9 cellular contexts compared by ENCODE assay signal in genomic region chr20:50188879-50189680, GRCh38. TPM values are rescaled to one million over a fixed set of nuclear protein-coding genes. Genes with fewer than 3 reads are reported as not detected.
A peak's percentile ranks its signal among the peaks of the same experiment; 100 is the strongest.
DNase-seq lines count a peak whose midpoint lies in the region; ATAC-seq and TF ChIP-seq lines count a peak whose summit lies in the region.
"Had no signal": no experiment of that assay in that cellular context is flagged by ENCODE, and none has a peak within 500 bp of the region (broad histone marks: within the 10 kb centered on the region; RNA-seq: fewer than 3 reads in every experiment).

No MANE protein-coding gene starts in this region.

- POLR2A ChIA-PET in IMR-90 (lab: Charles Lee; ENCODE audit: unreplicated experiment) = interaction anchor here (0.6 kb wide), 1 partner anchor 176 kb away, joined by 3 read pairs; no protein-coding TSS in a partner anchor

- no peak for DNase-seq in CD4-positive, CD25-positive, alpha-beta regulatory T cell
- no peak for DNase-seq in IMR-90
- no peak for DNase-seq in prostate gland (ENCODE audit: low spot score)
- DNase-seq in EL = no peak
- DNase-seq: cerebellar nuclear complex had no signal

- no peak overlapping the region for H3K4me2 ChIP-seq in IMR-90 (ENCODE audit: low read depth, low read length)

- peak overlapping the region; percentile 59 to 88 (median 77) for H3K4me3 Mint-ChIP-seq in CD4-positive, CD25-positive, alpha-beta regulatory T cell
- no peak overlapping the region for H3K4me3 Mint-ChIP-seq in dendritic cell treated with granulocyte-macrophage colony-stimulating factor and Interleukin-4, amounts not matched to agents 40 ng/mL and 50 ng/mL, for 4 days

- no peak overlapping the region for H3K4ac ChIP-seq in IMR-90 (ENCODE audit: low read depth, low read length)

- peak overlapping the region; percentile 10 for H2AK9ac ChIP-seq in IMR-90 (replicated peaks; ENCODE audit: low read depth, low read length, poor library complexity)

- intact Hi-C loops in IMR-90 (cut with micrococcal nuclease) = loop anchor here (5.0 kb wide), 1 partner anchor 553 kb away; no protein-coding TSS in a partner anchor
- intact Hi-C loops in dendritic cell treated with granulocyte-macrophage colony-stimulating factor and Interleukin-4, amounts not matched to agents 40 ng/mL and 50 ng/mL, for 4 days (cut with micrococcal nuclease) = no loop called here
- intact Hi-C loops in prostate gland (cut with DNase I) = no loop called here

- no TSS peak for BruUV-seq in IMR-90 (replicated peaks; lab: Mats Ljungman, UMichigan)

- peaks cover 11% of the 10 kb centered on the region for H3K27me3 Mint-ChIP-seq in CD4-positive, CD25-positive, alpha-beta regulatory T cell
- peaks cover 17% of the 10 kb centered on the region for H3K27me3 Mint-ChIP-seq in dendritic cell treated with granulocyte-macrophage colony-stimulating factor and Interleukin-4, amounts not matched to agents 40 ng/mL and 50 ng/mL, for 4 days

- H3K18ac ChIP-seq in IMR-90 (ENCODE audit: low read depth, low read length) = no peak overlapping the region

- dilution Hi-C loops in IMR-90 (cut with HindIII; ENCODE audit: low sequenced_read_pairs, unreplicated experiment) = no loop called here

- no peak for TF ChIP-seq POLR2A in IMR-90 (IDR thresholded peaks at IDR 0.05; ENCODE audit: low read depth, low read length)
- TF ChIP-seq POLR2A in prostate gland (IDR thresholded peaks at IDR 0.05) = no peak

- H2BK20ac ChIP-seq in IMR-90 (ENCODE audit: low read depth, low read length) = no peak overlapping the region

- peaks cover 0 to 17% of the 10 kb centered on the region in 2 experiments; a peak in 2 of 4 replicates for H3K79me1 ChIP-seq in IMR-90 (ENCODE audit: low read depth in 1 of 2, low read length in 2 of 2)

- no peak overlapping the region for H3K56ac ChIP-seq in IMR-90 (ENCODE audit: extremely low read depth, insufficient read depth, low read length)

- 98% methylated on average over 7 of the region's 18 CpGs; no CpG with 5 or more reads in 1 of the 2 experiments for WGBS in IMR-90 (ENCODE audit: extremely low coverage in 2 of 2, insufficient read length in 1 of 2), 2 experiments
- WGBS in prostate gland = 93% methylated on average over 18 of the region's 18 CpGs

- no peak overlapping the region for H4K5ac ChIP-seq in IMR-90 (ENCODE audit: low read depth, low read length)

- peak overlapping the region; percentile 85; the same call in 1 of the 2 replicates for H2AK5ac ChIP-seq in IMR-90 (ENCODE audit: low read depth, low read length)

- CTCF ChIA-PET in IMR-90 (lab: Yijun Ruan, JAX) = interaction anchor here (1.0 to 2.5 kb wide), 3 partner anchors 12 to 390 kb away, joined by 3 to 12 read pairs (median 5); no protein-coding TSS in a partner anchor

- no peak for TF ChIP-seq CTCF in IMR-90 (conservative IDR thresholded peaks at IDR 0.05; ENCODE audit: low read depth, low read length)
- no peak for TF ChIP-seq CTCF in neutrophil (IDR thresholded peaks at IDR 0.05)
- TF ChIP-seq CTCF in prostate gland (IDR thresholded peaks at IDR 0.05) = no peak

- H3K4me1 ChIP-seq in CD4-positive, CD25-positive, alpha-beta regulatory T cell (ENCODE audit: control insufficient read depth, insufficient read depth, low read length, poor library complexity, severe bottlenecking) = peaks cover 23% of the 10 kb centered on the region
- peaks cover 7% of the 10 kb centered on the region for H3K4me1 ChIP-seq in IMR-90 (ENCODE audit: control insufficient read depth, insufficient read depth, low read length)
- H3K4me1 ChIP-seq in neutrophil (ENCODE audit: control insufficient read depth in 1 of 2, insufficient read depth in 1 of 2, low read depth in 1 of 2, low read length in 1 of 2) = peaks cover 54 to 55% of the 10 kb centered on the region in 2 experiments
- no peaks in the 10 kb centered on the region for H3K4me1 ChIP-seq in prostate gland (replicated peaks)

- no peak for TF ChIP-seq RAD21 in IMR-90 (IDR thresholded peaks at IDR 0.05; ENCODE audit: low read length)

- no peak overlapping the region for H2BK15ac ChIP-seq in IMR-90 (ENCODE audit: low read depth, low read length)

- no peak overlapping the region for H3K23ac ChIP-seq in IMR-90 (ENCODE audit: low read depth, low read length)

- in situ Hi-C loops in IMR-90 (cut with MboI; ENCODE audit: low sequenced_read_pairs) = loop anchor here (5.0 to 10.0 kb wide), 4 partner anchors 273 to 596 kb away; no protein-coding TSS in a partner anchor

- H3K4me3 ChIP-seq in CD4-positive, CD25-positive, alpha-beta regulatory T cell (ENCODE audit: low read depth, low read length) = no peak overlapping the region
- H3K4me3 ChIP-seq in IMR-90 (ENCODE audit: insufficient read depth, low read depth, low read length) = no peak overlapping the region
- peak overlapping the region; percentile 87 to 93 for H3K4me3 ChIP-seq in neutrophil (ENCODE audit: low read depth in 1 of 2, low read length in 1 of 2)
- no peak overlapping the region for H3K4me3 ChIP-seq in prostate gland

- H3K27ac Mint-ChIP-seq in CD4-positive, CD25-positive, alpha-beta regulatory T cell = peak overlapping the region in 2 of 3 donors; percentile 49 to 73
- H3K27ac Mint-ChIP-seq in dendritic cell treated with granulocyte-macrophage colony-stimulating factor and Interleukin-4, amounts not matched to agents 40 ng/mL and 50 ng/mL, for 4 days = peak overlapping the region; percentile 88

- H3K27ac ChIP-seq in CD4-positive, CD25-positive, alpha-beta regulatory T cell (ENCODE audit: insufficient read depth, low read length, poor library complexity, severe bottlenecking) = no peak overlapping the region
- H3K27ac ChIP-seq in IMR-90 (ENCODE audit: insufficient read depth, low read length) (no peak overlapping the region), neutrophil (peak overlapping the region; percentile 100), prostate gland (no peak overlapping the region)

- H4K91ac ChIP-seq in IMR-90 (ENCODE audit: insufficient read depth, low read depth, low read length) = peak overlapping the region; percentile 3; the same call in 1 of the 2 replicates

- no peaks in the 10 kb centered on the region for H3K36me3 ChIP-seq in CD4-positive, CD25-positive, alpha-beta regulatory T cell (ENCODE audit: control insufficient read depth, insufficient read depth, low read length)
- H3K36me3 ChIP-seq in IMR-90 (ENCODE audit: control insufficient read depth, insufficient read depth, low read length) (peaks cover 17% of the 10 kb centered on the region), neutrophil (peaks cover 16% of the 10 kb centered on the region), prostate gland (no peaks in the 10 kb centered on the region)

- H2BK5ac ChIP-seq in IMR-90 (ENCODE audit: low read depth, low read length, poor library complexity, severe bottlenecking) = no peak overlapping the region

- peaks cover 0 to 2% (median 0%) of the 10 kb centered on the region in 7 donors for H3K9me3 Mint-ChIP-seq in CD4-positive, CD25-positive, alpha-beta regulatory T cell
- no peaks in the 10 kb centered on the region for H3K9me3 Mint-ChIP-seq in dendritic cell treated with granulocyte-macrophage colony-stimulating factor and Interleukin-4, amounts not matched to agents 40 ng/mL and 50 ng/mL, for 4 days

- peak overlapping the region; percentile 37; the same call in 1 of the 2 replicates for H2BK120ac ChIP-seq in IMR-90 (ENCODE audit: low read depth, low read length)

- no peaks in the 10 kb centered on the region for H3K36me3 Mint-ChIP-seq in CD4-positive, CD25-positive, alpha-beta regulatory T cell
- H3K36me3 Mint-ChIP-seq in dendritic cell treated with granulocyte-macrophage colony-stimulating factor and Interleukin-4, amounts not matched to agents 40 ng/mL and 50 ng/mL, for 4 days (ENCODE audit: low read depth) = peaks cover 26% of the 10 kb centered on the region

- H3K9ac ChIP-seq in IMR-90 (ENCODE audit: low read depth, low read length) = no peak overlapping the region

- ATAC-seq in CD4-positive, CD25-positive, alpha-beta regulatory T cell (ENCODE audit: low read depth in 2 of 2) = no peak
- ATAC-seq in IMR-90 (ENCODE audit: low read depth) (no peak), GM21515 (IDR thresholded peaks at IDR 0.05; ENCODE audit: unreplicated experiment) (no peak), HG03521 (IDR thresholded peaks at IDR 0.05; ENCODE audit: unreplicated experiment) (no peak)

- no peak overlapping the region for H4K8ac ChIP-seq in IMR-90 (ENCODE audit: low read depth in 2 of 2, low read length in 2 of 2)

- no peak overlapping the region for H3K14ac ChIP-seq in IMR-90 (replicated peaks; ENCODE audit: low read depth, low read length)

- H4K20me1 ChIP-seq in IMR-90 (ENCODE audit: insufficient read depth, low read length) = peaks cover 25% of the 10 kb centered on the region

- H3K9me1 ChIP-seq in IMR-90 (ENCODE audit: insufficient read depth, low read length) = peaks cover 2% of the 10 kb centered on the region

- H3K4me1 Mint-ChIP-seq in CD4-positive, CD25-positive, alpha-beta regulatory T cell = peaks cover 6 to 24% (median 18%) of the 10 kb centered on the region in 4 donors
- H3K4me1 Mint-ChIP-seq in dendritic cell treated with granulocyte-macrophage colony-stimulating factor and Interleukin-4, amounts not matched to agents 40 ng/mL and 50 ng/mL, for 4 days (ENCODE audit: low read depth) = peaks cover 66% of the 10 kb centered on the region

- no peaks in the 10 kb centered on the region for H3K9me3 ChIP-seq in CD4-positive, CD25-positive, alpha-beta regulatory T cell (ENCODE audit: control insufficient read depth in 2 of 2, low read length in 2 of 2)
- no peaks in the 10 kb centered on the region for H3K9me3 ChIP-seq in IMR-90 (ENCODE audit: control insufficient read depth, insufficient read depth, low read length)
- no peaks in the 10 kb centered on the region for H3K9me3 ChIP-seq in neutrophil
- no peaks in the 10 kb centered on the region for H3K9me3 ChIP-seq in prostate gland

- peaks cover 3% of the 10 kb centered on the region for H3K27me3 ChIP-seq in CD4-positive, CD25-positive, alpha-beta regulatory T cell (ENCODE audit: control insufficient read depth, insufficient read depth, low read length)
- H3K27me3 ChIP-seq in IMR-90 (ENCODE audit: control insufficient read depth, insufficient read depth, low read length) (no peaks in the 10 kb centered on the region), neutrophil (no peaks in the 10 kb centered on the region), prostate gland (replicated peaks; ENCODE audit: insufficient read depth) (no peaks in the 10 kb centered on the region)

- peak overlapping the region; percentile 17 for H2AFZ ChIP-seq in IMR-90 (replicated peaks; ENCODE audit: low read length, poor library complexity)

RNA-seq across cellular contexts. Expression of gene CEBPB, which starts 1.6 kb away (rescaled TPM):
- total RNA-seq in CD4-positive, CD25-positive, alpha-beta regulatory T cell = 17.3 TPM
- 10 to 100 TPM; 12.3 to 12.9 (median 12.6) TPM for polyA plus RNA-seq in CD4-positive, CD25-positive, alpha-beta regulatory T cell
- total RNA-seq in IMR-90 (2012; rRNA removed) (3.4 and 6.9 TPM in 2 replicates), prostate gland (10 to 100 TPM; 72.8 to 77.2 TPM)
- polyA plus RNA-seq in IMR-90 (2012; rRNA removed) = 17.4 and 33.6 TPM in 2 replicates
- polyA plus RNA-seq in IMR-90 (2012; cell fraction: cytosol; rRNA removed) = 18.5 and 103 TPM in 2 replicates
- polyA plus RNA-seq in IMR-90 (2012; cell fraction: nucleus; rRNA removed; ENCODE audit: low replicate concordance) = 98.3 and 167 TPM in 2 replicates

RNA-seq across cellular contexts. Expression of gene PEDS1, which starts 35.6 kb away (rescaled TPM):
- 26.4 TPM for total RNA-seq in CD4-positive, CD25-positive, alpha-beta regulatory T cell
- 10 to 100 TPM; 16.8 to 18.3 (median 17.8) TPM for polyA plus RNA-seq in CD4-positive, CD25-positive, alpha-beta regulatory T cell
- total RNA-seq in IMR-90 (2012; rRNA removed) (24.0 and 25.3 TPM in 2 replicates), prostate gland (10 to 100 TPM; 34.5 to 54.8 TPM)
- polyA plus RNA-seq in IMR-90 (2012; rRNA removed) = 59.9 and 67.6 TPM in 2 replicates
- 26.9 and 58.5 TPM in 2 replicates for polyA plus RNA-seq in IMR-90 (2012; cell fraction: cytosol; rRNA removed)
- polyA plus RNA-seq in IMR-90 (2012; cell fraction: nucleus; rRNA removed; ENCODE audit: low replicate concordance) = 24.5 and 45.9 TPM in 2 replicates

Comparison
In these comparisons a context has a peak if more than half of its experiments do, and no peak if none do; other contexts are left out.
1. H3K4me3 ChIP-seq: peak in neutrophil (2 of 2); none in CD4-positive, CD25-positive, alpha-beta regulatory T cell (single experiment), IMR-90 (single experiment) and prostate gland (0 of 2).